Comparison of ENCODE assay signal across 15 cellular contexts in the genomic region with DNA sequence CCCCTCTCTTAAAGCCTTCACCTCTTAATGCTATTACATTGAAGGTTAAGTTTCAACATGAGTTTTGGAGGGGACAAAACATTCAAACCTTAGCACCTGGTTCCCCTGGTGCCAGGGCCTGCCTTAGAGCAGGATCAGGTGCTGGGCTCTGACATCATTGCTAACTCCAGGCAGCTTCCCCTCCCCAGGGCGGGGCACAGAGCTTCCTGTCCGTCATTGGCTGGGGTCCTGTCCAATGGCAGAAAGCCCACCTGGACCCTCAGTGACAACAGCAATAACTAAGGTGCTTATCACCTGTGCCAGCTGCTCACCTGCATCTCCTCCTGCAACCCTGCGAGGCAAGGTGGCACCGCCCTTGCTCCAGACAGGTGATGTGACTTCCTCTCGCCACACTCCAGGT.
"Had no signal": no experiment of that assay in that cellular context is flagged by ENCODE, and none has a peak within 500 bp of the region (broad histone marks: within the 10 kb centered on the region; RNA-seq: fewer than 3 reads in every experiment).

No MANE protein-coding gene starts in this region.

- H3K27me3 Mint-ChIP-seq: activated CD4-positive, alpha-beta memory T cell treated with anti-CD3 and anti-CD28 coated beads, Interleukin-2, amount 10 ng/mL, durations not matched to agents 7 days and 5 days had no signal

- ATAC-seq: activated T-cell treated with anti-CD3 and anti-CD28 coated beads, Interleukin-2, amount 50 U/mL, for 4 hours; natural killer cell treated with Interleukin-12 subunit alpha and Interleukin-12 subunit beta and Interleukin-15 and Interleukin-18, amount 100 ng/mL, for 72 hours had no signal

- H3K36me3 Mint-ChIP-seq: activated naive CD8-positive, alpha-beta T cell treated with anti-CD3 and anti-CD28 coated beads, Interleukin-2, amount 10 ng/mL, durations not matched to agents 7 days and 5 days; brain; immature natural killer cell; natural killer cell treated with Interleukin-12 subunit alpha and Interleukin-12 subunit beta and Interleukin-15 and Interleukin-18, amount 100 ng/mL, for 72 hours had no signal

- H3K4me3 Mint-ChIP-seq: activated CD4-positive, alpha-beta memory T cell treated with anti-CD3 and anti-CD28 coated beads, Interleukin-2, amount 10 ng/mL, durations not matched to agents 7 days and 5 days; activated naive CD8-positive, alpha-beta T cell treated with anti-CD3 and anti-CD28 coated beads, Interleukin-2, amount 10 ng/mL, durations not matched to agents 7 days and 5 days; activated T-cell treated with anti-CD3 and anti-CD28 coated beads, Interleukin-2, amount 50 U/mL, for 4 hours; brain; central memory CD8-positive, alpha-beta T cell; immature natural killer cell; natural killer cell treated with Interleukin-12 subunit alpha and Interleukin-12 subunit beta and Interleukin-15 and Interleukin-18, amount 100 ng/mL, for 72 hours had no signal

- H3K27ac Mint-ChIP-seq: activated CD4-positive, alpha-beta memory T cell treated with anti-CD3 and anti-CD28 coated beads, Interleukin-2, amount 10 ng/mL, durations not matched to agents 7 days and 5 days; activated naive CD8-positive, alpha-beta T cell treated with anti-CD3 and anti-CD28 coated beads, Interleukin-2, amount 10 ng/mL, durations not matched to agents 7 days and 5 days; brain; immature natural killer cell; natural killer cell treated with Interleukin-12 subunit alpha and Interleukin-12 subunit beta and Interleukin-15 and Interleukin-18, amount 100 ng/mL, for 72 hours had no signal

- H3K9me3 Mint-ChIP-seq: activated CD4-positive, alpha-beta memory T cell treated with anti-CD3 and anti-CD28 coated beads, Interleukin-2, amount 10 ng/mL, durations not matched to agents 7 days and 5 days; activated naive CD8-positive, alpha-beta T cell treated with anti-CD3 and anti-CD28 coated beads, Interleukin-2, amount 10 ng/mL, durations not matched to agents 7 days and 5 days; central memory CD8-positive, alpha-beta T cell; natural killer cell treated with Interleukin-12 subunit alpha and Interleukin-12 subunit beta and Interleukin-15 and Interleukin-18, amount 100 ng/mL, for 72 hours had no signal

- H3K4me1 Mint-ChIP-seq: activated CD4-positive, alpha-beta memory T cell treated with anti-CD3 and anti-CD28 coated beads, Interleukin-2, amount 10 ng/mL, durations not matched to agents 7 days and 5 days; activated naive CD8-positive, alpha-beta T cell treated with anti-CD3 and anti-CD28 coated beads, Interleukin-2, amount 10 ng/mL, durations not matched to agents 7 days and 5 days; central memory CD8-positive, alpha-beta T cell; immature natural killer cell had no signal

- DNase-seq: activated CD4-positive, alpha-beta memory T cell treated with anti-CD3 and anti-CD28 coated beads, Interleukin-2, amount 10 ng/mL, durations not matched to agents 7 days and 5 days; activated naive CD8-positive, alpha-beta T cell treated with anti-CD3 and anti-CD28 coated beads, Interleukin-2, amount 10 ng/mL, durations not matched to agents 7 days and 5 days; activated T-cell treated with anti-CD3 and anti-CD28 coated beads, Interleukin-2, amount 50 U/mL, for 4 hours; cortex of kidney; effector CD4-positive, alpha-beta T cell; esophagus squamous epithelium; hippocampal formation; immature natural killer cell; mesenchymal stem cell; stimulated activated CD4-positive, alpha-beta T cell treated with anti-CD3 and anti-CD28 coated beads, Interleukin-12 subunit alpha, Interleukin-12 subunit beta, amount 100 ng/mL, for 4 hours; stimulated activated naive CD4-positive, alpha-beta T cell; tibial artery had no signal
